19 cellular contexts compared by ENCODE assay signal in genomic region chr18:9924371-9924943, GRCh38. TPM values are rescaled to one million over a fixed set of nuclear protein-coding genes. Genes with fewer than 3 reads are reported as not detected.
A peak's percentile ranks its signal among the peaks of the same experiment; 100 is the strongest.
DNase-seq lines count a peak whose midpoint lies in the region; ATAC-seq and TF ChIP-seq lines count a peak whose summit lies in the region.
"Had no signal": no experiment of that assay in that cellular context is flagged by ENCODE, and none has a peak within 500 bp of the region (broad histone marks: within the 10 kb centered on the region; RNA-seq: fewer than 3 reads in every experiment).

No MANE protein-coding gene starts in this region.

- H3K4me3 ChIP-seq in coronary artery (peak overlapping the region; percentile 10), sigmoid colon (no peak overlapping the region), foreskin fibroblast (ENCODE audit: low read depth in 1 of 2, low read length in 2 of 2) (no peak overlapping the region)
- H3K4me3 ChIP-seq: pancreas, skin epidermis had no signal

- H3K27me3 Mint-ChIP-seq in activated CD8-positive, alpha-beta T cell treated with anti-CD3 and anti-CD28 coated beads for 36 hours: no peaks in the 10 kb centered on the region
- no peaks in the 10 kb centered on the region for H3K27me3 Mint-ChIP-seq in activated CD8-positive, alpha-beta T cell treated with anti-CD3 and anti-CD28 coated beads, Interleukin-2, amount 10 ng/mL, durations not matched to agents 7 days and 5 days (ENCODE audit: low read depth)
- no peaks in the 10 kb centered on the region; the same call in 1 of the 2 replicates for H3K27me3 Mint-ChIP-seq in HFFc6 (ENCODE audit: insufficient read depth)
- H3K27me3 Mint-ChIP-seq: activated CD4-positive, alpha-beta T cell treated with anti-CD3 and anti-CD28 coated beads for 36 hours had no signal

- H3K9me3 ChIP-seq in sigmoid colon: no peaks in the 10 kb centered on the region
- H3K9me3 ChIP-seq: pancreas had no signal

- peaks cover 6% of the 10 kb centered on the region for H3K36me3 Mint-ChIP-seq in activated CD8-positive, alpha-beta T cell treated with anti-CD3 and anti-CD28 coated beads for 36 hours (ENCODE audit: low read depth)
- H3K36me3 Mint-ChIP-seq in activated CD8-positive, alpha-beta T cell treated with anti-CD3 and anti-CD28 coated beads, Interleukin-2, amount 10 ng/mL, durations not matched to agents 7 days and 5 days (ENCODE audit: low read depth): peaks cover 9% of the 10 kb centered on the region
- H3K36me3 Mint-ChIP-seq in HFFc6 (ENCODE audit: low read depth): no peaks in the 10 kb centered on the region; the same call in 1 of the 2 replicates

- no peaks in the 10 kb centered on the region for H3K27me3 ChIP-seq in sigmoid colon
- H3K27me3 ChIP-seq: pancreas had no signal

- H3K4me1 Mint-ChIP-seq in activated CD8-positive, alpha-beta T cell treated with anti-CD3 and anti-CD28 coated beads for 36 hours (ENCODE audit: low read depth): peaks cover 67% of the 10 kb centered on the region
- peaks cover 49% of the 10 kb centered on the region for H3K4me1 Mint-ChIP-seq in activated CD8-positive, alpha-beta T cell treated with anti-CD3 and anti-CD28 coated beads, Interleukin-2, amount 10 ng/mL, durations not matched to agents 7 days and 5 days (ENCODE audit: low read depth)
- peaks cover 72% of the 10 kb centered on the region for H3K4me1 Mint-ChIP-seq in HFFc6 (ENCODE audit: low read depth)

- H3K27ac ChIP-seq in coronary artery: peak overlapping the region; percentile 4 to 60
- peak overlapping the region in 3 of 4 donors; percentile 35 to 50 (median 49) for H3K27ac ChIP-seq in sigmoid colon
- H3K27ac ChIP-seq: pancreas had no signal

- ATAC-seq in activated CD8-positive, alpha-beta T cell treated with anti-CD3 and anti-CD28 coated beads for 36 hours: no peak
- no peak for ATAC-seq in activated CD8-positive, alpha-beta T cell treated with anti-CD3 and anti-CD28 coated beads, Interleukin-2, amount 10 ng/mL, durations not matched to agents 7 days and 5 days
- no peak for ATAC-seq in GM21423 (IDR thresholded peaks at IDR 0.05; ENCODE audit: unreplicated experiment)
- ATAC-seq: activated CD4-positive, alpha-beta T cell treated with anti-CD3 and anti-CD28 coated beads for 36 hours; left ventricle myocardium superior; pancreas had no signal

- no peak for DNase-seq in activated CD8-positive, alpha-beta T cell treated with anti-CD3 and anti-CD28 coated beads for 36 hours
- no peak for DNase-seq in activated CD8-positive, alpha-beta T cell treated with anti-CD3 and anti-CD28 coated beads, Interleukin-2, amount 10 ng/mL, durations not matched to agents 7 days and 5 days
- DNase-seq in HFFc6 (no peak), coronary artery (ENCODE audit: low spot score) (no peak), sigmoid colon (no peak), foreskin fibroblast (no peak), NCI-H2196 (lab: John Stamatoyannopoulos, UW; ENCODE audit: unreplicated experiment) (no peak)
- DNase-seq: 8988T; activated CD4-positive, alpha-beta T cell treated with anti-CD3 and anti-CD28 coated beads for 36 hours; activated naive CD4-positive, alpha-beta T cell treated with anti-CD3 and anti-CD28 coated beads for 36 hours; C1 segment of cervical spinal cord; DMS79; erythroblast; left ventricle myocardium superior; NCI-H1436 treated with DMSO at 0.1 percent for 48 hours; pancreas; stimulated activated CD4-positive, alpha-beta T cell treated with anti-CD3 and anti-CD28 coated beads, Interleukin-4, amount 100 ng/mL, for 4 hours had no signal

- H3K27ac Mint-ChIP-seq in activated CD8-positive, alpha-beta T cell treated with anti-CD3 and anti-CD28 coated beads for 36 hours: peak overlapping the region; percentile 13
- no peak overlapping the region for H3K27ac Mint-ChIP-seq in activated CD8-positive, alpha-beta T cell treated with anti-CD3 and anti-CD28 coated beads, Interleukin-2, amount 10 ng/mL, durations not matched to agents 7 days and 5 days
- H3K27ac Mint-ChIP-seq in HFFc6: peak overlapping the region; percentile 54; the same call in 1 of the 2 replicates
- H3K27ac Mint-ChIP-seq: activated CD4-positive, alpha-beta T cell treated with anti-CD3 and anti-CD28 coated beads for 36 hours; activated naive CD4-positive, alpha-beta T cell treated with anti-CD3 and anti-CD28 coated beads for 36 hours had no signal

- H3K36me3 ChIP-seq in sigmoid colon: no peaks in the 10 kb centered on the region
- H3K36me3 ChIP-seq: pancreas had no signal

- 44 to 48% methylated on average over 4 of the region's 4 CpGs for WGBS in sigmoid colon, 2 donors

- CTCF ChIA-PET in activated CD8-positive, alpha-beta T cell treated with anti-CD3 and anti-CD28 coated beads for 36 hours (lab: Charles Lee): interaction anchor here (1.2 kb wide), 1 partner anchor 14 kb away, joined by 3 read pairs; no protein-coding TSS in a partner anchor
- CTCF ChIA-PET in activated CD8-positive, alpha-beta T cell treated with anti-CD3 and anti-CD28 coated beads, Interleukin-2, amount 10 ng/mL, durations not matched to agents 7 days and 5 days (lab: Charles Lee): interaction anchor here (1.6 kb wide), 1 partner anchor 11 kb away, joined by 4 read pairs; the partner anchor contains the start of gene VAPA

- TF ChIP-seq POLR2A in sigmoid colon (IDR thresholded peaks at IDR 0.05): no peak

- intact Hi-C loops in activated CD8-positive, alpha-beta T cell treated with anti-CD3 and anti-CD28 coated beads for 36 hours (cut with micrococcal nuclease): no loop called here
- intact Hi-C loops in sigmoid colon (cut with DNase I): no loop called here

- no peak for TF ChIP-seq CTCF in activated CD8-positive, alpha-beta T cell treated with anti-CD3 and anti-CD28 coated beads for 36 hours (IDR thresholded peaks at IDR 0.05)
- TF ChIP-seq CTCF in HFFc6 (IDR thresholded peaks at IDR 0.05) (no peak), coronary artery (IDR thresholded peaks at IDR 0.05) (no peak), sigmoid colon (IDR thresholded peaks at IDR 0.05) (no peak), foreskin fibroblast (IDR thresholded peaks at IDR 0.05; ENCODE audit: low read depth, low read length) (no peak)

- POLR2A ChIA-PET in activated CD8-positive, alpha-beta T cell treated with anti-CD3 and anti-CD28 coated beads for 36 hours (lab: Charles Lee): no interaction called here
- POLR2A ChIA-PET in activated CD8-positive, alpha-beta T cell treated with anti-CD3 and anti-CD28 coated beads, Interleukin-2, amount 10 ng/mL, durations not matched to agents 7 days and 5 days (lab: Charles Lee): no interaction called here

- H3K4me3 Mint-ChIP-seq in activated CD8-positive, alpha-beta T cell treated with anti-CD3 and anti-CD28 coated beads for 36 hours: no peak overlapping the region
- H3K4me3 Mint-ChIP-seq in activated CD8-positive, alpha-beta T cell treated with anti-CD3 and anti-CD28 coated beads, Interleukin-2, amount 10 ng/mL, durations not matched to agents 7 days and 5 days: no peak overlapping the region
- H3K4me3 Mint-ChIP-seq in HFFc6: peak overlapping the region; percentile 30; the same call in 1 of the 2 replicates
- H3K4me3 Mint-ChIP-seq: activated CD4-positive, alpha-beta T cell treated with anti-CD3 and anti-CD28 coated beads for 36 hours; activated naive CD4-positive, alpha-beta T cell treated with anti-CD3 and anti-CD28 coated beads for 36 hours had no signal

- H3K9me3 Mint-ChIP-seq in activated CD8-positive, alpha-beta T cell treated with anti-CD3 and anti-CD28 coated beads for 36 hours: no peaks in the 10 kb centered on the region
- H3K9me3 Mint-ChIP-seq in activated CD8-positive, alpha-beta T cell treated with anti-CD3 and anti-CD28 coated beads, Interleukin-2, amount 10 ng/mL, durations not matched to agents 7 days and 5 days (ENCODE audit: insufficient read depth): no peaks in the 10 kb centered on the region
- H3K9me3 Mint-ChIP-seq in HFFc6: no peaks in the 10 kb centered on the region
- H3K9me3 Mint-ChIP-seq: activated naive CD4-positive, alpha-beta T cell treated with anti-CD3 and anti-CD28 coated beads for 36 hours had no signal

- TF ChIP-seq EP300 in sigmoid colon (IDR thresholded peaks at IDR 0.05): no peak

- H3K4me1 ChIP-seq in sigmoid colon: peaks cover 0 to 98% (median 92%) of the 10 kb centered on the region in 4 donors

RNA-seq across cellular contexts. Expression of gene VAPA, which starts 10.6 kb away (rescaled TPM):
- total RNA-seq in activated CD8-positive, alpha-beta T cell treated with anti-CD3 and anti-CD28 coated beads for 36 hours: 100 to 1,000 TPM; 146 to 152 TPM
- total RNA-seq in activated CD8-positive, alpha-beta T cell treated with anti-CD3 and anti-CD28 coated beads, Interleukin-2, amount 10 ng/mL, durations not matched to agents 7 days and 5 days: 100 to 1,000 TPM; 138 to 142 TPM
- 100 to 1,000 TPM; 184 to 237 (median 206) TPM for total RNA-seq in HFFc6 (2021; fragmentation: NEBNext Ultra II Directional; extraction: Animal tissue kit (Norgen Biotek cat#: 25700))
- total RNA-seq in sigmoid colon: 100 to 1,000 TPM; 252 to 336 (median 291) TPM
- 100 to 1,000 TPM; 181 to 297 (median 233) TPM for polyA plus RNA-seq in sigmoid colon

RNA-seq across cellular contexts. Expression of gene TXNDC2, which starts 38.7 kb away (rescaled TPM):
- total RNA-seq in activated CD8-positive, alpha-beta T cell treated with anti-CD3 and anti-CD28 coated beads for 36 hours: not detected
- total RNA-seq in activated CD8-positive, alpha-beta T cell treated with anti-CD3 and anti-CD28 coated beads, Interleukin-2, amount 10 ng/mL, durations not matched to agents 7 days and 5 days: not detected
- total RNA-seq in HFFc6 (2021; fragmentation: NEBNext Ultra II Directional; extraction: Animal tissue kit (Norgen Biotek cat#: 25700)): under 1 TPM in 3 of 6 experiments, not detected in 3; 0.14 to 0.34 (median 0.18) TPM
- total RNA-seq in sigmoid colon: not detected
- polyA plus RNA-seq in sigmoid colon: under 1 TPM in 1 of 3 donors, not detected in 2; 0.04 TPM
- total RNA-seq: activated CD4-positive, alpha-beta T cell treated with anti-CD3 and anti-CD28 coated beads for 36 hours; activated naive CD4-positive, alpha-beta T cell treated with anti-CD3 and anti-CD28 coated beads for 36 hours; left ventricle myocardium superior; pancreas had no signal
- polyA plus RNA-seq: pancreas had no signal
